Comparison of ENCODE assay signal across 9 cellular contexts in the genomic region with DNA sequence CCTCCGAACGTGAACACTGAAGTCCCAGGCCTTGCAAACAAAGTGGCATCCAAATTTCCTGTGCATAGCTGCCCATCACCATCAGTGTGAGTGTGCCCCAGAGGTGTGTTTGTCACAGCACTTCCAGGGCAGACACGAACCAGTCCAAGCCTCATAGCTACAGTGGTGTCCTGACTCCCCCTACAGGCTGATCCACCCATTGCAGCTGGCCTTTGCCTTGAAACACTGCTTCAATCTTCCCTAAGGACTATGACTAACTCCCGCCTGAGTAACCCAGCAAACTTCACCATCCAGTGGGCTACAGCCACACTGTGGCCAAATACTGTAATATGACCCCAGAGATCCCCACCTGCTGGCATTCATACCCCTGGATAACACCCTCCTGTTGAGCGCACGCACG. TPM values are rescaled to one million over a fixed set of nuclear protein-coding genes. Genes with fewer than 3 reads are reported as not detected.
DNase-seq lines count a peak whose midpoint lies in the region; ATAC-seq and TF ChIP-seq lines count a peak whose summit lies in the region.
"Had no signal": no experiment of that assay in that cellular context is flagged by ENCODE, and none has a peak within 500 bp of the region (broad histone marks: within the 10 kb centered on the region; RNA-seq: fewer than 3 reads in every experiment).

No MANE protein-coding gene starts in this region.

- H3K4me3 ChIP-seq in A673 (ENCODE audit: low read depth, low read length, poor library complexity, severe bottlenecking) (no peak overlapping the region), GM12864 (ENCODE audit: low read depth, low read length) (no peak overlapping the region), endodermal cell (ENCODE audit: low read length) (no peak overlapping the region), retinal pigment epithelial cell (ENCODE audit: low read length) (no peak overlapping the region), tibial nerve (no peak overlapping the region)
- H3K4me3 ChIP-seq: body of pancreas had no signal

- H3K4me3 Mint-ChIP-seq in endodermal cell, result no peak overlapping the region

- 88 to 89% methylated on average over 7 of the region's 7 CpGs for WGBS in endodermal cell (ENCODE audit: insufficient coverage in 1 of 2, insufficient read length in 1 of 2), 2 experiments
- 79 to 89% methylated on average over 7 of the region's 7 CpGs for WGBS in tibial nerve, 2 donors

- H3K27ac ChIP-seq in A673 (ENCODE audit: low read depth, low read length, poor library complexity, severe bottlenecking) (no peak overlapping the region), endodermal cell (ENCODE audit: low read depth, low read length) (no peak overlapping the region), tibial nerve (no peak overlapping the region)
- H3K27ac ChIP-seq: body of pancreas had no signal

- H3K36me3 Mint-ChIP-seq in endodermal cell (ENCODE audit: low read depth), result peaks cover 55% of the 10 kb centered on the region

- peaks cover 9% of the 10 kb centered on the region for H3K36me3 ChIP-seq in A673 (ENCODE audit: insufficient read depth, low read length, poor library complexity, severe bottlenecking)
- H3K36me3 ChIP-seq in endodermal cell (ENCODE audit: control insufficient read depth, insufficient read depth, low read length), result peaks cover 50% of the 10 kb centered on the region
- H3K36me3 ChIP-seq in tibial nerve, result peaks cover 0 to 75% (median 11%) of the 10 kb centered on the region in 3 donors

- BruUV-seq in A673 (replicated peaks; lab: Mats Ljungman, UMichigan), result no TSS peak

- H3K9me3 Mint-ChIP-seq in endodermal cell, result peaks cover 10% of the 10 kb centered on the region

- DNase-seq in A673 (ENCODE audit: low spot score), result peak; percentile 56
- no peak for DNase-seq in GM12864 (ENCODE audit: low read depth)
- peak; percentile 43 for DNase-seq in SKM-1 (lab: John Stamatoyannopoulos, UW; ENCODE audit: unreplicated experiment)
- DNase-seq in endodermal cell, result peak; percentile 92
- no peak for DNase-seq in retinal pigment epithelial cell (ENCODE audit: low read depth)
- no peak for DNase-seq in tibial nerve (ENCODE audit: low spot score in 2 of 2)

- intact Hi-C loops in A673 (cut with micrococcal nuclease; ENCODE audit: unreplicated experiment), result no loop called here

- H3K9ac ChIP-seq in endodermal cell (ENCODE audit: extremely low read depth, low read length, poor library complexity, severe bottlenecking), result no peak overlapping the region

- TF ChIP-seq EP300 in tibial nerve (IDR thresholded peaks at IDR 0.05), result no peak

- H3K27me3 Mint-ChIP-seq in endodermal cell (ENCODE audit: insufficient read depth), result no peaks in the 10 kb centered on the region

- no peaks in the 10 kb centered on the region for H3K27me3 ChIP-seq in A673 (replicated peaks; ENCODE audit: insufficient read depth, low read depth, low read length, poor library complexity)
- H3K27me3 ChIP-seq in endodermal cell (ENCODE audit: control insufficient read depth, insufficient read depth, low read length, poor library complexity, severe bottlenecking), result no peaks in the 10 kb centered on the region
- H3K27me3 ChIP-seq in tibial nerve, result no peaks in the 10 kb centered on the region
- H3K27me3 ChIP-seq: body of pancreas had no signal

- no peak for ATAC-seq in GM18511 (IDR thresholded peaks at IDR 0.05; ENCODE audit: unreplicated experiment)
- no peak for ATAC-seq in HG03457 (IDR thresholded peaks at IDR 0.05; ENCODE audit: unreplicated experiment)
- ATAC-seq: body of pancreas had no signal

- TF ChIP-seq POLR2A in tibial nerve (IDR thresholded peaks at IDR 0.05), result no peak

- POLR2A ChIA-PET in A673 (lab: Charles Lee; ENCODE audit: low non-redundant PET), result no interaction called here

- H3K27ac Mint-ChIP-seq in endodermal cell, result peak overlapping the region; percentile 32

- H3K4me1 Mint-ChIP-seq in endodermal cell, result peaks cover 4% of the 10 kb centered on the region

- peak; percentile 68 for TF ChIP-seq CTCF in A673 (conservative IDR thresholded peaks at IDR 0.05; ENCODE audit: low read depth, low read length)
- peak; percentile 67 for TF ChIP-seq CTCF in GM12864 (IDR thresholded peaks at IDR 0.05; ENCODE audit: low read depth, low read length, missing control alignments)
- TF ChIP-seq CTCF in endodermal cell (conservative IDR thresholded peaks at IDR 0.05), result peak; percentile 76
- peak; percentile 46 for TF ChIP-seq CTCF in retinal pigment epithelial cell (conservative IDR thresholded peaks at IDR 0.05; ENCODE audit: low read depth, low read length)
- TF ChIP-seq CTCF in tibial nerve (IDR thresholded peaks at IDR 0.05), result no peak

- CTCF ChIA-PET in A673 (lab: Charles Lee), result interaction anchor here (0.6 to 0.7 kb wide), 2 partner anchors 226 to 458 kb away, joined by 3 to 4 read pairs; no protein-coding TSS in a partner anchor

- H3K9me3 ChIP-seq in A673 (ENCODE audit: low read depth, low read length, poor library complexity, severe bottlenecking) (no peaks in the 10 kb centered on the region), endodermal cell (ENCODE audit: control insufficient read depth, low read length) (peaks cover 9% of the 10 kb centered on the region), tibial nerve (peaks cover 0 to 51% (median 0%) of the 10 kb centered on the region in 4 donors)
- H3K9me3 ChIP-seq: body of pancreas had no signal

- peaks cover 6% of the 10 kb centered on the region for H3K4me1 ChIP-seq in A673 (ENCODE audit: insufficient read depth, low read length, poor library complexity, severe bottlenecking)
- no peaks in the 10 kb centered on the region for H3K4me1 ChIP-seq in endodermal cell (ENCODE audit: control insufficient read depth, insufficient read depth, low read length)
- H3K4me1 ChIP-seq in tibial nerve, result peaks cover 0 to 25% (median 9%) of the 10 kb centered on the region in 4 donors

RNA-seq across cellular contexts. Expression of a gene that starts 3.9 kb away (rescaled TPM):
- 17.8 and 25.6 TPM in 2 replicates for total RNA-seq in A673 (2021)
- total RNA-seq in endodermal cell, result 10 to 100 TPM; 19.7 to 24.6 TPM
- 26.1 TPM for polyA plus RNA-seq in endodermal cell (2013, experiment 1 of 2)
- polyA plus RNA-seq in endodermal cell (2013, experiment 2 of 2), result 25.4 TPM
- total RNA-seq in tibial nerve, result 10 to 100 TPM; 22.6 to 38.6 (median 30.7) TPM

Comparison
In these comparisons a context has a peak if more than half of its experiments do, and no peak if none do; other contexts are left out.
1. DNase-seq: peak in A673 (single experiment), SKM-1 (single experiment) and endodermal cell (single experiment); none in GM12864 (single experiment), retinal pigment epithelial cell (single experiment) and tibial nerve (0 of 2).
2. CTCF ChIP-seq: peak in A673 (single experiment), GM12864 (single experiment), endodermal cell (single experiment) and retinal pigment epithelial cell (single experiment); none in tibial nerve (0 of 5).